In the genomic region with DNA sequence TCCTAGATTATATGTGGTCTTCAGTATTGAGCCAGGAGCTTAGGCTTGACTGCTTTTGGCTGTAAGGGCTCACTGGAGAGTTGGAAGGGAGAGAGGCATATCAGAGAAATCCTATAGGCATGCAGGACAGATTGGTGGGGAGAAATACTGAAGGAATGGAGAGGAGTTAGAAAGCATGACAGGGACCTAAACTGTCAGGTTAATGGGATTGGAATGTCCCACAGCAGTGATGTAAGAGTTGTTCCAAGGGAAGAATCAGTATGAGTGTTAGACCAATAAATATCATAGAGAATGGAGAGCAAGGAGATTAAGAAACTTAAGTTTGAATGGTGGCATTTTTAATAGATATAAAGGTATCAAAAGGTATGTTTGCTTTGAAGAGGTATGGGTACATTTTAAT, we compare ENCODE assay signal across 21 cellular contexts. TPM values are rescaled to one million over a fixed set of nuclear protein-coding genes. Genes with fewer than 3 reads are reported as not detected.
DNase-seq lines count a peak whose midpoint lies in the region; ATAC-seq and TF ChIP-seq lines count a peak whose summit lies in the region.
"Had no signal": no experiment of that assay in that cellular context is flagged by ENCODE, and none has a peak within 500 bp of the region (broad histone marks: within the 10 kb centered on the region; RNA-seq: fewer than 3 reads in every experiment).

No MANE protein-coding gene starts in this region.

- TSS peak; percentile 42 for BruUV-seq in Panc1 (replicated peaks; lab: Mats Ljungman, UMichigan)

- CTCF ChIA-PET in Panc1 (lab: Charles Lee): no interaction called here

- H2AFZ ChIP-seq in osteoblast (ENCODE audit: low read length): no peak overlapping the region

- DNase-seq in GM03348 (ENCODE audit: low spot score) (peak; percentile 55), Panc1 (ENCODE audit: low read depth, low spot score) (no peak), fibroblast of mammary gland (ENCODE audit: low read depth) (peak; percentile 58), osteoblast (ENCODE audit: insufficient read length, low spot score, missing footprints) (peak; percentile 4), globus pallidus (ENCODE audit: low spot score) (no peak), dedifferentiated amniotic fluid mesenchymal stem cell (ENCODE audit: extremely low spot score) (no peak)
- no peak for DNase-seq in effector memory CD4-positive, alpha-beta T cell
- DNase-seq: activated gamma-delta T cell; amygdala; COR-L47; effector memory CD8-positive, alpha-beta T cell; H9; left cardiac atrium; MM.1S; NCI-H1694 treated with DMSO at 0.1 percent for 48 hours; NCI-H2227 treated with DMSO at 0.1 percent for 48 hours; Peyer's patch; posterior cingulate gyrus; SW 1271 had no signal

- peaks cover 13% of the 10 kb centered on the region for H3K79me2 ChIP-seq in osteoblast (ENCODE audit: insufficient read depth, low read length)

- H3K27ac ChIP-seq in Panc1 (ENCODE audit: low read length): no peak overlapping the region
- no peak overlapping the region for H3K27ac ChIP-seq in osteoblast (ENCODE audit: low read depth, low read length)
- H3K27ac ChIP-seq in effector memory CD4-positive, alpha-beta T cell (ENCODE audit: insufficient read depth, low read length, poor library complexity, severe bottlenecking): no peak overlapping the region
- H3K27ac ChIP-seq: Peyer's patch had no signal

- TF ChIP-seq CTCF in Panc1 (IDR thresholded peaks at IDR 0.05): no peak
- no peak for TF ChIP-seq CTCF in fibroblast of mammary gland (conservative IDR thresholded peaks at IDR 0.05; ENCODE audit: control insufficient read depth, insufficient read depth, low read depth, low read length)
- TF ChIP-seq CTCF in osteoblast (IDR thresholded peaks at IDR 0.05; ENCODE audit: extremely low read depth, low read depth, low read length): no peak

- H4K20me1 ChIP-seq in osteoblast (ENCODE audit: insufficient read depth, low read length): peaks cover 6% of the 10 kb centered on the region

- no peaks in the 10 kb centered on the region for H3K9me3 ChIP-seq in Panc1 (ENCODE audit: control insufficient read depth, insufficient read depth, low read depth, low read length)
- H3K9me3 ChIP-seq in osteoblast (ENCODE audit: low read depth, low read length): no peaks in the 10 kb centered on the region
- no peaks in the 10 kb centered on the region for H3K9me3 ChIP-seq in effector memory CD4-positive, alpha-beta T cell (ENCODE audit: control insufficient read depth, low read length)
- H3K9me3 ChIP-seq: Peyer's patch had no signal

- H3K4me3 ChIP-seq in Panc1 (ENCODE audit: low read depth in 2 of 2, low read length in 2 of 2) (no peak overlapping the region), fibroblast of mammary gland (ENCODE audit: control insufficient read depth, low read depth, low read length) (no peak overlapping the region), osteoblast (ENCODE audit: insufficient read depth, low read length) (no peak overlapping the region)
- no peak overlapping the region for H3K4me3 ChIP-seq in effector memory CD4-positive, alpha-beta T cell (ENCODE audit: insufficient read depth, low read depth, low read length, poor library complexity, severe bottlenecking)
- H3K4me3 ChIP-seq: Peyer's patch had no signal

- H3K4me2 ChIP-seq in osteoblast (ENCODE audit: insufficient read depth, low read length): no peak overlapping the region

- no peak for ATAC-seq in Panc1
- ATAC-seq in GM21717 (IDR thresholded peaks at IDR 0.05; ENCODE audit: unreplicated experiment): no peak
- ATAC-seq: effector memory CD8-positive, alpha-beta T cell; left cardiac atrium; natural killer cell treated with Interleukin-12 subunit alpha and Interleukin-12 subunit beta and Interleukin-15 and Interleukin-18, amount 100 ng/mL, for 72 hours had no signal

- in situ Hi-C loops in Panc1 (cut with HindIII; ENCODE audit: low pct_unique_long_range_greater_than_20kb, low sequenced_read_pairs): no loop called here

- POLR2A ChIA-PET in Panc1 (lab: Charles Lee): no interaction called here

- intact Hi-C loops in Panc1 (cut with micrococcal nuclease; ENCODE audit: unreplicated experiment): no loop called here

- H3K4me1 ChIP-seq in Panc1 (ENCODE audit: control insufficient read depth, insufficient read depth, low read length): no peaks in the 10 kb centered on the region
- H3K4me1 ChIP-seq in osteoblast (ENCODE audit: insufficient read depth, low read length): no peaks in the 10 kb centered on the region
- H3K4me1 ChIP-seq in effector memory CD4-positive, alpha-beta T cell (ENCODE audit: control insufficient read depth, insufficient read depth, low read length, poor library complexity, severe bottlenecking): no peaks in the 10 kb centered on the region
- H3K4me1 ChIP-seq: Peyer's patch had no signal

- peaks cover 3% of the 10 kb centered on the region; the same call in 1 of the 2 replicates for H3K36me3 ChIP-seq in Panc1 (ENCODE audit: control insufficient read depth, insufficient read depth, low read length)
- H3K36me3 ChIP-seq in osteoblast (ENCODE audit: insufficient read depth, low read length): no peaks in the 10 kb centered on the region
- peaks cover 10% of the 10 kb centered on the region for H3K36me3 ChIP-seq in effector memory CD4-positive, alpha-beta T cell (ENCODE audit: control insufficient read depth, insufficient read depth, low read length)

- no peaks in the 10 kb centered on the region for H3K27me3 ChIP-seq in Panc1 (ENCODE audit: control insufficient read depth, insufficient read depth, low read length)
- no peaks in the 10 kb centered on the region for H3K27me3 ChIP-seq in osteoblast (ENCODE audit: insufficient read depth, low read length)
- H3K27me3 ChIP-seq in effector memory CD4-positive, alpha-beta T cell (replicated peaks; ENCODE audit: control insufficient read depth, insufficient read depth, low read length, poor library complexity, severe bottlenecking): no peaks in the 10 kb centered on the region
- H3K27me3 ChIP-seq: Peyer's patch had no signal

RNA-seq across cellular contexts. Expression of a gene that starts 39.7 kb away (rescaled TPM):
- total RNA-seq in Panc1 (2021; ENCODE audit: unreplicated experiment) (15.9 TPM), osteoblast (24.6 and 28.3 TPM in 2 replicates)
- polyA plus RNA-seq in Panc1 (2012; ENCODE audit: insufficient read length): 4.2 TPM

Comparison
In these comparisons a context has a peak if more than half of its experiments do, and no peak if none do; other contexts are left out.
1. DNase-seq: peak in GM03348 (single experiment), fibroblast of mammary gland (single experiment) and osteoblast (single experiment); none in Panc1 (single experiment), globus pallidus (single experiment), dedifferentiated amniotic fluid mesenchymal stem cell (single experiment) and effector memory CD4-positive, alpha-beta T cell (0 of 3).